8 cellular contexts compared by ENCODE assay signal in genomic region chr14:24160850-24161804, GRCh38. TPM values are rescaled to one million over a fixed set of nuclear protein-coding genes. Genes with fewer than 3 reads are reported as not detected.
DNase-seq lines count a peak whose midpoint lies in the region; ATAC-seq and TF ChIP-seq lines count a peak whose summit lies in the region.

Gene IRF9, plus strand, starts transcription at chr14:24161265. Its CDS starts 880 bp downstream, at chr14:24162145.

- intact Hi-C loops in activated naive CD4-positive, alpha-beta T cell treated with anti-CD3 and anti-CD28 coated beads for 36 hours (cut with micrococcal nuclease), result loop anchor here (1.0 to 5.0 kb wide), 22 partner anchors 14 to 840 kb away; partner anchors contain the start of genes CHMP4A, DCAF11, DHRS4L2 and EMC9

- peak; percentile 94 for DNase-seq in GM10248 (ENCODE audit: extremely low spot score)
- DNase-seq in HFFc6, result peak; percentile 93
- peak; percentile 98 for DNase-seq in NAMALWA (ENCODE audit: low spot score)
- DNase-seq in SK-N-DZ (ENCODE audit: low spot score), result peak; percentile 94
- peak; percentile 99 for DNase-seq in activated naive CD4-positive, alpha-beta T cell treated with anti-CD3 and anti-CD28 coated beads for 36 hours
- peak; percentile 77 for DNase-seq in non-pigmented ciliary epithelial cell (ENCODE audit: low read depth)
- DNase-seq in superior temporal gyrus (ENCODE audit: extremely low spot score), result peak; percentile 99

- peak; percentile 92 for TF ChIP-seq CTCF in GM10248 (IDR thresholded peaks at IDR 0.05; ENCODE audit: control extremely low read depth, extremely low read depth, low read depth, missing control alignments)
- TF ChIP-seq CTCF in HFFc6 (IDR thresholded peaks at IDR 0.05), result peak; percentile 98
- TF ChIP-seq CTCF in gastroesophageal sphincter (IDR thresholded peaks at IDR 0.05), result peak in 3 of 4 experiments; percentile 92 to 99 (median 97)

- POLR2A ChIA-PET in GM10248 (lab: Yijun Ruan, JAX), result interaction anchor here (0.6 to 2.7 kb wide), 13 partner anchors 9 to 85 kb away, joined by 3 to 14 read pairs (median 5); partner anchors contain the start of genes CHMP4A, DCAF11, EMC9 and NRL

- H3K4me1 Mint-ChIP-seq in HFFc6 (ENCODE audit: low read depth), result peaks cover 26% of the 10 kb centered on the region
- H3K4me1 Mint-ChIP-seq in activated naive CD4-positive, alpha-beta T cell treated with anti-CD3 and anti-CD28 coated beads for 36 hours (ENCODE audit: low read depth), result peaks cover 43% of the 10 kb centered on the region

- H3K4me3 Mint-ChIP-seq in HFFc6, result peak within 1 kb of the TSS; percentile 94
- H3K4me3 Mint-ChIP-seq in activated naive CD4-positive, alpha-beta T cell treated with anti-CD3 and anti-CD28 coated beads for 36 hours, result peak within 1 kb of the TSS; percentile 99

- no peak for TF ChIP-seq EP300 in gastroesophageal sphincter (IDR thresholded peaks at IDR 0.05)

- peak; percentile 94 for ATAC-seq in gastroesophageal sphincter

- 2 to 20% methylated on average over 1 to 7 of the region's 12 CpGs for WGBS in gastroesophageal sphincter (ENCODE audit: low coverage in 1 of 2), 2 donors

- peak within 1 kb of the TSS; percentile 67 to 71 for H3K4me3 ChIP-seq in gastroesophageal sphincter

- peak within 1 kb of the TSS; percentile 81 to 92 (median 91) for H3K27ac ChIP-seq in gastroesophageal sphincter

- no peaks in the 10 kb centered on the region for H3K9me3 Mint-ChIP-seq in HFFc6
- H3K9me3 Mint-ChIP-seq in activated naive CD4-positive, alpha-beta T cell treated with anti-CD3 and anti-CD28 coated beads for 36 hours, result no peaks in the 10 kb centered on the region

- CTCF ChIA-PET in GM10248 (lab: Yijun Ruan, JAX), result interaction anchor here (0.6 to 7.3 kb wide), 48 partner anchors 10 to 572 kb away, joined by 3 to 154 read pairs (median 6); partner anchors contain the start of genes CHMP4A, CIDEB, DCAF11 and EMC9
- CTCF ChIA-PET in activated naive CD4-positive, alpha-beta T cell treated with anti-CD3 and anti-CD28 coated beads for 36 hours (lab: Charles Lee), result interaction anchor here (0.5 to 4.7 kb wide), 26 partner anchors 10 to 276 kb away, joined by 3 to 63 read pairs (median 6); partner anchors contain the start of genes CHMP4A, CIDEB, DCAF11 and DHRS1

- peaks cover 24% of the 10 kb centered on the region for H3K36me3 Mint-ChIP-seq in HFFc6 (ENCODE audit: low read depth)
- H3K36me3 Mint-ChIP-seq in activated naive CD4-positive, alpha-beta T cell treated with anti-CD3 and anti-CD28 coated beads for 36 hours (ENCODE audit: low read depth), result peaks cover 66% of the 10 kb centered on the region

- no peaks in the 10 kb centered on the region for H3K9me3 ChIP-seq in gastroesophageal sphincter

- peak within 1 kb of the TSS; percentile 89 for H3K27ac Mint-ChIP-seq in HFFc6
- H3K27ac Mint-ChIP-seq in activated naive CD4-positive, alpha-beta T cell treated with anti-CD3 and anti-CD28 coated beads for 36 hours, result peak within 1 kb of the TSS; percentile 100

- no peaks in the 10 kb centered on the region for H3K27me3 ChIP-seq in gastroesophageal sphincter

- peaks cover 0 to 76% of the 10 kb centered on the region in 2 donors for H3K36me3 ChIP-seq in gastroesophageal sphincter

- peaks cover 0 to 50% (median 24%) of the 10 kb centered on the region in 3 donors for H3K4me1 ChIP-seq in gastroesophageal sphincter

- H3K27me3 Mint-ChIP-seq in HFFc6 (ENCODE audit: insufficient read depth), result peaks cover 3% of the 10 kb centered on the region; the same call in 1 of the 2 replicates
- H3K27me3 Mint-ChIP-seq in activated naive CD4-positive, alpha-beta T cell treated with anti-CD3 and anti-CD28 coated beads for 36 hours (ENCODE audit: low read depth), result no peaks in the 10 kb centered on the region

- peak; percentile 32 to 40 for TF ChIP-seq POLR2A in gastroesophageal sphincter (IDR thresholded peaks at IDR 0.05)

RNA-seq across cellular contexts. Expression of gene IRF9, which starts in this region (rescaled TPM):
- 10 to 100 TPM; 23.6 to 38.8 (median 32.3) TPM for total RNA-seq in HFFc6 (2021; fragmentation: NEBNext Ultra II Directional; extraction: Animal tissue kit (Norgen Biotek cat#: 25700))
- 4.0 and 12.4 TPM in 2 replicates for polyA plus RNA-seq in SK-N-DZ (2014; cell fraction: cytosol; rRNA removed)
- 52.8 and 86.8 TPM in 2 replicates for polyA plus RNA-seq in SK-N-DZ (2014; cell fraction: nucleus; rRNA removed)
- total RNA-seq in activated naive CD4-positive, alpha-beta T cell treated with anti-CD3 and anti-CD28 coated beads for 36 hours, result 100 to 1,000 TPM; 202 to 212 TPM
- total RNA-seq in gastroesophageal sphincter, result 10 to 100 TPM; 61.3 to 80.1 (median 68.1) TPM

Comparison
In these comparisons a context has a peak if more than half of its experiments do, and no peak if none do; other contexts are left out.
1. Peak in every context shown above with its lines: DNase-seq, ATAC-seq, H3K4me3 ChIP-seq and H3K27ac ChIP-seq.